8 cellular contexts compared by ENCODE assay signal in the genomic region with DNA sequence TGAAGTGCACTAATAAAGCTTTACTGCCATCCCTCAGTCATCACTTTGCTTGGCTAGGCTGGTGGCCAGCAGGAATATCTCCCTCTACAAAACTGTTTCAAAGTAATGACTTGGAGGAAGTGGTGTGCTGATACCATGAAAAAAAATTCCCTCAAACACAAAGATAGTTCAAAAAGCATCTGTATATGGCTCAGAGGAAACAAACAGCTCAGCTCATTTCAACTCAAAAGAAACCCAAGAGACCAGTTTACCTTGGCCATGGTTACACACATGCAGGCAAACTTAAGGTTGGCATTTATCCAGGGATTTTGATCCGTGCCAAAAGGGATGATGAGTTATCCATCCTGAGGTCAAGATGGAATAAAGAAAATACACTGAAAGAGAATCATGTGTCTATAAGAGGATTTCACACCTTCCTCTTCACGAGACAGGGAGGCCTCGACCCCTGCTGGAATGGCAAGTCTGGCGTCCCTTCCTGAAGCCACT. TPM values are rescaled to one million over a fixed set of nuclear protein-coding genes. Genes with fewer than 3 reads are reported as not detected.
DNase-seq lines count a peak whose midpoint lies in the region; ATAC-seq and TF ChIP-seq lines count a peak whose summit lies in the region.

No MANE protein-coding gene starts in this region.

- ATAC-seq in HG02588 (IDR thresholded peaks at IDR 0.05; ENCODE audit: unreplicated experiment) = peak; percentile 41
- ATAC-seq in activated T-helper 17 cell treated with anti-CD3 and anti-CD28 coated beads, Interleukin-2, amount 50 U/mL, for 72 hours (replicated peaks) = peak; percentile 63
- no peak for ATAC-seq in GM21529 (IDR thresholded peaks at IDR 0.05; ENCODE audit: unreplicated experiment)

- no peaks in the 10 kb centered on the region for H3K36me3 ChIP-seq in PC-9 (ENCODE audit: low read depth)
- H3K36me3 ChIP-seq in colonic mucosa = no peaks in the 10 kb centered on the region

- no peaks in the 10 kb centered on the region for H3K9me3 Mint-ChIP-seq in activated T-helper 17 cell treated with anti-CD3 and anti-CD28 coated beads, Interleukin-2, amount 50 U/mL, for 72 hours
- H3K9me3 Mint-ChIP-seq in immature natural killer cell = no peaks in the 10 kb centered on the region

- POLR2A ChIA-PET in PC-9 (lab: Charles Lee; ENCODE audit: unreplicated experiment) = no interaction called here

- peaks cover 8% of the 10 kb centered on the region; the same call in 1 of the 2 replicates for H3F3A ChIP-seq in PC-9 (ENCODE audit: insufficient read depth, low read depth)

- intact Hi-C loops in PC-9 (cut with micrococcal nuclease; ENCODE audit: unreplicated experiment) = no loop called here
- intact Hi-C loops in colonic mucosa (cut with DNase I) = no loop called here

- H3K27ac Mint-ChIP-seq in activated T-helper 17 cell treated with anti-CD3 and anti-CD28 coated beads, Interleukin-2, amount 50 U/mL, for 72 hours = peak overlapping the region; percentile 95
- H3K27ac Mint-ChIP-seq in immature natural killer cell = peak overlapping the region in 5 of 6 donors; percentile 22 to 78 (median 53)

- H3K4me3 ChIP-seq in PC-9 (no peak overlapping the region), colonic mucosa (no peak overlapping the region)

- no peak overlapping the region for H3K9ac ChIP-seq in colonic mucosa (ENCODE audit: low read depth in 2 of 2, low read length in 2 of 2)

- peaks cover 22% of the 10 kb centered on the region for H3K4me1 ChIP-seq in PC-9 (replicated peaks; ENCODE audit: insufficient read depth)
- H3K4me1 ChIP-seq in colonic mucosa = no peaks in the 10 kb centered on the region

- H3K4me1 Mint-ChIP-seq in activated T-helper 17 cell treated with anti-CD3 and anti-CD28 coated beads, Interleukin-2, amount 50 U/mL, for 72 hours = peaks cover 49% of the 10 kb centered on the region
- peaks cover 47 to 93% of the 10 kb centered on the region in 2 donors for H3K4me1 Mint-ChIP-seq in immature natural killer cell

- no peak overlapping the region for H3K27ac ChIP-seq in PC-9
- no peak overlapping the region for H3K27ac ChIP-seq in colonic mucosa

- peaks cover 5% of the 10 kb centered on the region for H3K9me3 ChIP-seq in PC-9 (ENCODE audit: insufficient read depth, low read depth)
- H3K9me3 ChIP-seq in colonic mucosa = no peaks in the 10 kb centered on the region

- no peaks in the 10 kb centered on the region for H4K20me1 ChIP-seq in PC-9 (ENCODE audit: insufficient read depth)

- H3K27me3 ChIP-seq in PC-9 (ENCODE audit: insufficient read depth, low read depth) = no peaks in the 10 kb centered on the region
- H3K27me3 ChIP-seq in colonic mucosa = no peaks in the 10 kb centered on the region

- DNase-seq in AG20443 (ENCODE audit: low spot score) (peak; percentile 23), immature natural killer cell (no peak), PC-9 (no peak), colonic mucosa (no peak)
- DNase-seq in stimulated activated CD4-positive, alpha-beta T cell treated with anti-CD3 and anti-CD28 coated beads, Interleukin-4, amount 100 ng/mL, for 24 hours = no peak

- no peaks in the 10 kb centered on the region for H3K79me2 ChIP-seq in PC-9 (ENCODE audit: low read depth)

- BruUV-seq in PC-9 (replicated peaks; lab: Mats Ljungman, UMichigan) = no TSS peak

- no peaks in the 10 kb centered on the region for H3K27me3 Mint-ChIP-seq in activated T-helper 17 cell treated with anti-CD3 and anti-CD28 coated beads, Interleukin-2, amount 50 U/mL, for 72 hours
- H3K27me3 Mint-ChIP-seq in immature natural killer cell (ENCODE audit: low read depth in 3 of 3) = peaks cover 0 to 4% (median 0%) of the 10 kb centered on the region in 3 donors

- CTCF ChIA-PET in PC-9 (lab: Charles Lee) = no interaction called here

- no peak for TF ChIP-seq CTCF in PC-9 (conservative IDR thresholded peaks at IDR 0.05)
- no peak for TF ChIP-seq CTCF in colonic mucosa (IDR thresholded peaks at IDR 0.05)

- H2AFZ ChIP-seq in PC-9 = no peak overlapping the region

- H3K4me2 ChIP-seq in PC-9 = no peak overlapping the region

- H3K9me2 ChIP-seq in PC-9 (ENCODE audit: insufficient read depth) = no peaks in the 10 kb centered on the region

- peak overlapping the region; percentile 82 for H3K4me3 Mint-ChIP-seq in activated T-helper 17 cell treated with anti-CD3 and anti-CD28 coated beads, Interleukin-2, amount 50 U/mL, for 72 hours
- no peak overlapping the region for H3K4me3 Mint-ChIP-seq in immature natural killer cell

- peaks cover 54% of the 10 kb centered on the region for H3K36me3 Mint-ChIP-seq in activated T-helper 17 cell treated with anti-CD3 and anti-CD28 coated beads, Interleukin-2, amount 50 U/mL, for 72 hours (ENCODE audit: low read depth)
- H3K36me3 Mint-ChIP-seq in immature natural killer cell = peaks cover 3 to 17% (median 5%) of the 10 kb centered on the region in 3 donors

RNA-seq across cellular contexts. Expression of a gene that starts 18.4 kb away (rescaled TPM):
- 100 to 1,000 TPM; 180 to 334 TPM for total RNA-seq in activated T-helper 17 cell treated with anti-CD3 and anti-CD28 coated beads, Interleukin-2, amount 50 U/mL, for 72 hours
- polyA plus RNA-seq in immature natural killer cell = 100 to 1,000 TPM in 2 of 3 donors, 10 to 100 TPM in 1; 93.7 to 252 (median 131) TPM
- total RNA-seq in PC-9 (2021) (0.46 and 1.3 TPM in 2 replicates), colonic mucosa (10 to 100 TPM in 1 of 2 donors, 1 to 10 TPM in 1; 6.7 to 21.4 TPM)

Comparison
In these comparisons a context has a peak if more than half of its experiments do, and no peak if none do; other contexts are left out.
1. RNA of a gene that starts 18.4 kb away (total RNA-seq): 180 to 334 TPM in activated T-helper 17 cell treated with anti-CD3 and anti-CD28 coated beads, Interleukin-2, amount 50 U/mL, for 72 hours; 6.7 to 21.4 TPM in colonic mucosa and 0.46 to 1.3 TPM in PC-9; every median in the first group is over 4 times any median in the second.